In the genomic region with DNA sequence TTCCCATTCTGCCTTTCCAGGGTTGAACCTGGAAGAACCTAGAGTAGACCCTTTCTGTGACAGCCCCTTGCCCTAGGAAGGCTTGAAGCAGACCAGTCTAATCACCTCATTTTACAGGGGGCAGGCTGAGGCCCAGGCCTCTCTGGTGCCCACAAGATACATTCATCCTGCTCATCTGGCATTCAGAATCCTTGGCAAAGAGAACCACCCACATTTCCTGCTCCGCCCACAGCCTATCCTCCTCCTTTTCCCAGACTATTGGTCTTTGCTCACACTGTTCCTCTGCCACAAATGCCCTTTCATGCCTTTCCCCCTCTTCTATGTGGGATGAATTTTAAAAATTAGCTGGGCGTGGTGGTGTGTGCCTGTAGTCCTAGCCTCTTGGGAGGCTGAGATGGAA, we compare ENCODE assay signal across 2 cellular contexts. TPM values are rescaled to one million over a fixed set of nuclear protein-coding genes. Genes with fewer than 3 reads are reported as not detected.
"Had no signal": no experiment of that assay in that cellular context is flagged by ENCODE, and none has a peak within 500 bp of the region (broad histone marks: within the 10 kb centered on the region; RNA-seq: fewer than 3 reads in every experiment).

No MANE protein-coding gene starts in this region.

RNA-seq across cellular contexts. Expression of a gene that starts 44.4 kb away (rescaled TPM):
- total RNA-seq: mononuclear cell had no signal
- polyA plus RNA-seq: naive thymus-derived CD8-positive, alpha-beta T cell had no signal
